23 cellular contexts compared by ENCODE assay signal in the genomic region with DNA sequence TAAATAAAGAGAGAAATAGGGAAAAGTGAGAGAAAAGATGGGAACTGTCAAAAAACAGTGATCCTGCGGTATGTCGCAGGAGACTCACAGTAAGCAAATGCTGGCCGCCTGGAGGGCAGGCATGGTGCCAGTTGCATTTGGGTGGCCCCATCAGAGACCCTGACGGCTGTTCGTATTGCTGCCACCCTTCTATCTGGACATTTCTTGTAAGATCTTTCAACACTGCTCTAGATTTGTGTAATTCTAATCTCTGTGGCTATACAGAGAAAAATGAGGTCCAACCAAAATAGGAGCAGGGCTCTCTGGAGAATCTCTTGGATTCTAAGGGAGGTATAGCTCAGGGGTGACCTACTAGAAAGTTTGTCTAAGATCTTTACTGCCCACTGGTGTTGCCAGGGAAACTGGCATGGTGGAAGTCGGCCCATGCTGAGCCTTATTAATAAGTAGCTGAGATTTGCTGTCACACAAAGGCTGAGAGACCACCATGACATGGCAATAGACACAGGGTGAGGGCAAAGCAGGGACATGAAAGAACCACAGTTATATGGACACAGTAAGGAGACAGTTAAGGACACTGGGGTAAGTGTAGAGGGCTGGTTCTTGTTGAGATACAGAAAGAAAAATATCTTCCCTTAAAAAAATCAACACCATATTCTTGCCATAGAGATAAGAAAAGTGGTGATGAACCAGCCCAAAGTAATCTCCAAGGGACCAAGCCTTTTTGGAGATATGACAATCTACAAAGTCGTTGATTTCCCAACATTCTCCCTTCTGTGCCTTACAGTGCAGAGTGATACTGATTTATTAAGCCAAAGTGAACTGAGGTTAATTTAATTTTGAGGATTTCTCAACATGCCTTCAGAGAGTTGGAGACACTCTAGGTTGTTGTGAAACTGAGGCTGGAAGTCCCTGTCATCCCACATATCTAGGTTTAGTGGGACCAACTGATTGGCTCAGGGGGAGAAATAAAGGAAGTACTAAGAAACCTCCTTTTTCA. TPM values are rescaled to one million over a fixed set of nuclear protein-coding genes. Genes with fewer than 3 reads are reported as not detected.
DNase-seq lines count a peak whose midpoint lies in the region; ATAC-seq, FAIRE-seq and TF ChIP-seq lines count a peak whose summit lies in the region.
"Had no signal": no experiment of that assay in that cellular context is flagged by ENCODE, and none has a peak within 500 bp of the region (broad histone marks: within the 10 kb centered on the region; RNA-seq: fewer than 3 reads in every experiment).

No MANE protein-coding gene starts in this region.

- POLR2A ChIA-PET in H1 (lab: Charles Lee; ENCODE audit: partially characterized antibody) = no interaction called here

- H3K4me1 ChIP-seq in Karpas-422 (ENCODE audit: low read length) = peaks cover 18% of the 10 kb centered on the region
- H3K4me1 ChIP-seq in H1 (replicated peaks in 1 of 4; ENCODE audit: control insufficient read depth in 3 of 4, insufficient read depth in 4 of 4, low read length in 3 of 4) = peaks cover 0 to 4% (median 0%) of the 10 kb centered on the region in 4 experiments; a peak in 3 of 7 replicates
- H3K4me1 ChIP-seq: breast epithelium, vagina had no signal

- H3K27ac Mint-ChIP-seq in mesothelial cell of epicardium = peak overlapping the region; percentile 30
- H3K27ac Mint-ChIP-seq: activated CD4-positive, alpha-beta T cell treated with anti-CD3 and anti-CD28 coated beads, Interleukin-2, amount 10 ng/mL, durations not matched to agents 7 days and 5 days; CD8-positive, alpha-beta memory T cell; immature natural killer cell had no signal

- H2AK5ac ChIP-seq in H1 (ENCODE audit: low read depth, low read length) = no peak overlapping the region

- H3K4me3 Mint-ChIP-seq in mesothelial cell of epicardium = no peak overlapping the region
- H3K4me3 Mint-ChIP-seq: activated CD4-positive, alpha-beta T cell treated with anti-CD3 and anti-CD28 coated beads, Interleukin-2, amount 10 ng/mL, durations not matched to agents 7 days and 5 days; CD8-positive, alpha-beta memory T cell; IgD-negative memory B cell; immature natural killer cell; neural crest cell had no signal

- H2BK5ac ChIP-seq in H1 (ENCODE audit: low read depth, low read length) = no peak overlapping the region

- H3K9me3 Mint-ChIP-seq in mesothelial cell of epicardium = no peaks in the 10 kb centered on the region
- H3K9me3 Mint-ChIP-seq: activated CD4-positive, alpha-beta T cell treated with anti-CD3 and anti-CD28 coated beads, Interleukin-2, amount 10 ng/mL, durations not matched to agents 7 days and 5 days; CD8-positive, alpha-beta memory T cell; IgD-negative memory B cell; immature natural killer cell; neural crest cell had no signal

- no peak overlapping the region for H4K8ac ChIP-seq in H1 (ENCODE audit: extremely low read depth, insufficient read depth, low read length)

- H3K4ac ChIP-seq in H1 (replicated peaks; ENCODE audit: insufficient read length, low read depth, low read length) = no peak overlapping the region

- no peak overlapping the region; the same call in 1 of the 2 replicates for H2BK15ac ChIP-seq in H1 (ENCODE audit: low read length)

- no peaks in the 10 kb centered on the region for H3K23me2 ChIP-seq in H1 (ENCODE audit: low read depth, low read length)

- H3K27ac ChIP-seq in Karpas-422 (ENCODE audit: low read length) = no peak overlapping the region
- no peak overlapping the region for H3K27ac ChIP-seq in H1 (ENCODE audit: low read depth, low read length)
- H3K27ac ChIP-seq: breast epithelium, SK-N-MC, vagina had no signal

- no peak overlapping the region for H2BK120ac ChIP-seq in H1 (replicated peaks; ENCODE audit: low read depth, low read length)

- H2AFZ ChIP-seq in Karpas-422 (ENCODE audit: low read length) (no peak overlapping the region), H1 (ENCODE audit: low read length) (no peak overlapping the region)

- H3K4me2 ChIP-seq in Karpas-422 (ENCODE audit: low read depth, low read length, poor library complexity, severe bottlenecking) = no peak overlapping the region
- no peak overlapping the region for H3K4me2 ChIP-seq in H1 (ENCODE audit: insufficient read depth in 1 of 2, low read depth in 2 of 2, low read length in 2 of 2)

- TF ChIP-seq CTCF in AG09319 (IDR thresholded peaks at IDR 0.05; ENCODE audit: low read depth, low read length) (peak; percentile 15), H1 (IDR thresholded peaks at IDR 0.05; ENCODE audit: control extremely low read depth in 1 of 3, insufficient read depth in 1 of 3, low read depth in 1 of 3, low read length in 3 of 3) (no peak), mesothelial cell of epicardium (IDR thresholded peaks at IDR 0.05; ENCODE audit: unreplicated experiment) (no peak)

- TF ChIP-seq POLR2A in H1 (IDR thresholded peaks at IDR 0.05; ENCODE audit: control extremely low read depth in 1 of 2, low read depth in 2 of 2, low read length in 2 of 2) = no peak

- H3K4me1 Mint-ChIP-seq in mesothelial cell of epicardium = peaks cover 44% of the 10 kb centered on the region
- H3K4me1 Mint-ChIP-seq: activated CD4-positive, alpha-beta T cell treated with anti-CD3 and anti-CD28 coated beads, Interleukin-2, amount 10 ng/mL, durations not matched to agents 7 days and 5 days; CD8-positive, alpha-beta memory T cell; immature natural killer cell had no signal

- no peak overlapping the region for H3K56ac ChIP-seq in H1 (replicated peaks; ENCODE audit: insufficient read length, low read depth, low read length)

- no peak for FAIRE-seq in H1 (lab: Jason Lieb, UNC)

- ATAC-seq in HG02623 (IDR thresholded peaks at IDR 0.05; ENCODE audit: unreplicated experiment) (no peak), HG02938 (IDR thresholded peaks at IDR 0.05; ENCODE audit: unreplicated experiment) (no peak)
- ATAC-seq: esophagus mucosa had no signal

- no peak overlapping the region for H3K14ac ChIP-seq in H1 (ENCODE audit: insufficient read length)

- H3K4me3 ChIP-seq in Karpas-422 (ENCODE audit: low read length) (no peak overlapping the region), H1 (ENCODE audit: extremely low read depth in 1 of 4, insufficient read depth in 2 of 4, low read depth in 3 of 4, low read length in 4 of 4) (no peak overlapping the region)
- H3K4me3 ChIP-seq: breast epithelium, heart left ventricle, SK-N-MC, vagina had no signal

- H3K27me3 ChIP-seq in Karpas-422 (ENCODE audit: low read length) = no peaks in the 10 kb centered on the region
- H3K27me3 ChIP-seq in H1 (replicated peaks in 1 of 4; ENCODE audit: control insufficient read depth in 3 of 4, extremely low read depth in 1 of 4, insufficient read depth in 3 of 4, low read length in 3 of 4) = no peaks in the 10 kb centered on the region
- H3K27me3 ChIP-seq: breast epithelium, vagina had no signal

- no peaks in the 10 kb centered on the region for H3K9me2 ChIP-seq in Karpas-422 (replicated peaks; ENCODE audit: insufficient read depth, low read length)

- H3K9ac ChIP-seq in Karpas-422 (ENCODE audit: low read length) (no peak overlapping the region), H1 (replicated peaks in 1 of 4; ENCODE audit: extremely low read depth in 1 of 4, low read depth in 3 of 4, low read length in 3 of 4) (no peak overlapping the region)

- no peak overlapping the region for H4K5ac ChIP-seq in H1 (ENCODE audit: insufficient read length, low read depth, low read length)

- no peak overlapping the region for H3K18ac ChIP-seq in H1 (ENCODE audit: extremely low read depth, low read length)

- H3K36me3 Mint-ChIP-seq in mesothelial cell of epicardium = no peaks in the 10 kb centered on the region
- H3K36me3 Mint-ChIP-seq: CD8-positive, alpha-beta memory T cell; immature natural killer cell had no signal

- CTCF ChIA-PET in H1 (lab: Charles Lee; ENCODE audit: partially characterized antibody) = interaction anchor here (1.0 to 1.7 kb wide), 2 partner anchors 23 to 42 kb away, joined by 3 to 4 read pairs; no protein-coding TSS in a partner anchor

- DNase-seq in AG09319 (ENCODE audit: extremely low read depth, low read depth) (no peak), Karpas-422 (peak; percentile 47), H1 (ENCODE audit: low read depth in 1 of 2, low spot score in 2 of 2) (no peak), mesothelial cell of epicardium (ENCODE audit: low spot score in 2 of 2, unreplicated experiment in 2 of 2) (no peak), AG20443 (ENCODE audit: low spot score) (no peak)
- no peak for DNase-seq in stimulated activated CD4-positive, alpha-beta T cell treated with anti-CD3 and anti-CD28 coated beads, Interleukin-4, amount 100 ng/mL, for 4 hours
- DNase-seq: ACHN; activated CD4-positive, alpha-beta T cell treated with anti-CD3 and anti-CD28 coated beads, Interleukin-2, amount 10 ng/mL, durations not matched to agents 7 days and 5 days; activated naive CD4-positive, alpha-beta T cell treated with Interleukin-2 at 50 U/mL for 16 hours; CD8-positive, alpha-beta memory T cell; DND-41; immature natural killer cell; NCI-H1092 treated with DMSO at 0.1 percent for 48 hours; NCI-H526 treated with DMSO at 0.1 percent for 48 hours had no signal

- H3K79me1 ChIP-seq in H1 (ENCODE audit: low read depth, low read length) = no peaks in the 10 kb centered on the region

- H2BK12ac ChIP-seq in H1 (ENCODE audit: low read depth, low read length) = no peak overlapping the region; the same call in 1 of the 2 replicates

- no peak overlapping the region for H3K23ac ChIP-seq in H1 (ENCODE audit: insufficient read length)

- TF ChIP-seq EP300 in H1 (IDR thresholded peaks at IDR 0.05; ENCODE audit: borderline replicate concordance in 1 of 2, low read depth in 2 of 2, low read length in 2 of 2) = no peak

- H3K27me3 Mint-ChIP-seq in mesothelial cell of epicardium (ENCODE audit: low read depth) = peaks cover 4% of the 10 kb centered on the region

- H3K36me3 ChIP-seq in Karpas-422 (ENCODE audit: insufficient read depth, low read length) = no peaks in the 10 kb centered on the region
- H3K36me3 ChIP-seq in H1 (ENCODE audit: control insufficient read depth in 2 of 4, insufficient read depth in 4 of 4, low read length in 3 of 4) = no peaks in the 10 kb centered on the region; a peak in 1 of 8 replicates
- H3K36me3 ChIP-seq: breast epithelium, heart left ventricle, vagina had no signal

- peak; percentile 31 to 33; a peak in 3 of 4 replicates for TF ChIP-seq RAD21 in H1 (IDR thresholded peaks at IDR 0.05 in 1 of 2, conservative IDR thresholded peaks at IDR 0.05 in 1 of 2; ENCODE audit: low read depth in 2 of 2, low read length in 2 of 2)

- H4K20me1 ChIP-seq in Karpas-422 (ENCODE audit: insufficient read depth, low read depth, low read length) (no peaks in the 10 kb centered on the region), H1 (replicated peaks in 1 of 2; ENCODE audit: control insufficient read depth in 1 of 2, insufficient read depth in 2 of 2, low read length in 2 of 2) (no peaks in the 10 kb centered on the region)

- H4K91ac ChIP-seq in H1 (replicated peaks; ENCODE audit: insufficient read length, low read length) = no peak overlapping the region

- H3K79me2 ChIP-seq in Karpas-422 (ENCODE audit: low read length) (no peaks in the 10 kb centered on the region), H1 (ENCODE audit: control insufficient read depth in 1 of 2, insufficient read depth in 2 of 2, low read length in 2 of 2) (no peaks in the 10 kb centered on the region)

- H3K9me3 ChIP-seq in Karpas-422 (ENCODE audit: low read length) = no peaks in the 10 kb centered on the region
- H3K9me3 ChIP-seq in H1 (ENCODE audit: insufficient read depth in 2 of 2, low read depth in 1 of 2, low read length in 1 of 2) = no peaks in the 10 kb centered on the region
- H3K9me3 ChIP-seq: breast epithelium, heart left ventricle, vagina had no signal

- H2BK20ac ChIP-seq in H1 (ENCODE audit: low read length) = no peak overlapping the region

- WGBS in H1 (ENCODE audit: extremely low coverage in 1 of 2, insufficient coverage in 1 of 2, insufficient read length in 1 of 2, insufficient replicate concordance in 2 of 2, low coverage in 1 of 2, low lambda C conversion rate in 2 of 2, missing lambda C conversion rate in 1 of 2), 2 experiments = 96% methylated on average over 7 of the region's 7 CpGs; no CpG with 5 or more reads in 1 of the 2 experiments

RNA-seq across cellular contexts. Expression of gene FZD7, which starts 26.3 kb away (rescaled TPM):
- 9.2 and 10.2 TPM in 2 replicates for total RNA-seq in Karpas-422 (2014; rRNA removed; shearing (Covaris generic); ENCODE audit: low replicate concordance)
- 246 TPM in 2 replicates for total RNA-seq in H1 (2021; fragmentation: NEBNext Ultra II Directional; extraction: Animal tissue kit (Norgen Biotek cat#: 25700))
- 176 and 280 TPM in 2 replicates for polyA plus RNA-seq in H1 (2011; rRNA removed)
- polyA plus RNA-seq in H1 (2011; cell fraction: cytosol; rRNA removed) = 156 TPM
- 238 TPM for polyA plus RNA-seq in H1 (2011; cell fraction: nucleus; rRNA removed)
- 145 to 162 TPM (median 157 TPM) in 4 replicates for polyA plus RNA-seq in H1 (2012, experiment 1 of 2)
- polyA plus RNA-seq in H1 (2012, experiment 2 of 2) = 136 TPM
- 295 TPM for polyA plus RNA-seq in H1 (2013, experiment 1 of 2)
- polyA plus RNA-seq in H1 (2013, experiment 2 of 2) = 302 TPM
- 158 and 159 TPM in 2 replicates for polyA minus RNA-seq in H1 (2011; rRNA and poly(A)+ RNA removed)
- 315 TPM for polyA minus RNA-seq in H1 (2011; cell fraction: cytosol; rRNA and poly(A)+ RNA removed)
- 207 TPM for polyA minus RNA-seq in H1 (2011; cell fraction: nucleus; rRNA and poly(A)+ RNA removed)
- 126 to 132 TPM (median 132 TPM) in 3 replicates for total RNA-seq in mesothelial cell of epicardium
- polyA plus RNA-seq: CD8-positive, alpha-beta memory T cell had no signal

Comparison
In these comparisons a context has a peak if more than half of its experiments do, and no peak if none do; other contexts are left out.
1. RNA of gene FZD7, which starts 26.3 kb away (total RNA-seq): 246 TPM in H1 and 126 to 132 TPM in mesothelial cell of epicardium; 9.2 to 10.2 TPM in Karpas-422; every median in the first group is over 10 times any median in the second.